8 cellular contexts compared by ENCODE assay signal in genomic region chr11:87352759-87353707, GRCh38.
DNase-seq lines count a peak whose midpoint lies in the region; ATAC-seq and TF ChIP-seq lines count a peak whose summit lies in the region.

No MANE protein-coding gene starts in this region.

- H3K9me3 ChIP-seq in DND-41 (ENCODE audit: insufficient read depth, low read length, severe bottlenecking) (no peaks in the 10 kb centered on the region), Panc1 (ENCODE audit: control insufficient read depth, insufficient read depth, low read depth, low read length) (no peaks in the 10 kb centered on the region)

- H3K27me3 ChIP-seq in DND-41 (ENCODE audit: insufficient read depth, low read length, poor library complexity) (peaks cover 10% of the 10 kb centered on the region), Panc1 (ENCODE audit: control insufficient read depth, insufficient read depth, low read length) (peaks cover 3% of the 10 kb centered on the region)

- H3K9me3 Mint-ChIP-seq in activated T-cell treated with anti-CD3 and anti-CD28 coated beads, Interleukin-2, amount 50 U/mL, for 72 hours, result no peaks in the 10 kb centered on the region

- no peak overlapping the region for H3K27ac Mint-ChIP-seq in activated T-cell treated with anti-CD3 and anti-CD28 coated beads, Interleukin-2, amount 50 U/mL, for 72 hours

- H3K4me3 Mint-ChIP-seq in activated T-cell treated with anti-CD3 and anti-CD28 coated beads, Interleukin-2, amount 50 U/mL, for 72 hours, result no peak overlapping the region

- H3K36me3 Mint-ChIP-seq in activated T-cell treated with anti-CD3 and anti-CD28 coated beads, Interleukin-2, amount 50 U/mL, for 72 hours (ENCODE audit: insufficient read depth in 2 of 2), result no peaks in the 10 kb centered on the region

- peak overlapping the region; percentile 47 for H3K4me2 ChIP-seq in DND-41 (ENCODE audit: insufficient read depth, low read length)

- ATAC-seq in DND-41 (ENCODE audit: insufficient read depth, low read depth) (peak; percentile 97), GM21528 (IDR thresholded peaks at IDR 0.05; ENCODE audit: low FRiP score, unreplicated experiment) (peak; percentile 97), Panc1 (peak; percentile 99)
- ATAC-seq in activated T-cell treated with anti-CD3 and anti-CD28 coated beads, Interleukin-2, amount 50 U/mL, for 72 hours (replicated peaks in 1 of 2), result peak; percentile 91 to 92

- POLR2A ChIA-PET in Panc1 (lab: Charles Lee), result no interaction called here

- peak; percentile 77 for DNase-seq in DND-41
- DNase-seq in HUDEP-2 (lab: John Stamatoyannopoulos, UW; ENCODE audit: unreplicated experiment in 76 of 76), result peak in 67 of 76 experiments; percentile 4 to 83 (median 55)
- DNase-seq in Panc1 (ENCODE audit: low read depth, low spot score), result peak; percentile 67
- peak; percentile 86 to 90 for DNase-seq in activated T-cell treated with anti-CD3 and anti-CD28 coated beads, Interleukin-2, amount 50 U/mL, for 72 hours
- DNase-seq in fibroblast of pulmonary artery (ENCODE audit: low read depth), result peak; percentile 79
- peak; percentile 10 for DNase-seq in non-pigmented ciliary epithelial cell (ENCODE audit: low read depth)
- peak; percentile 91 for DNase-seq in superior temporal gyrus (ENCODE audit: extremely low spot score)

- H3K27ac ChIP-seq in DND-41 (ENCODE audit: low read length) (no peak overlapping the region), Panc1 (ENCODE audit: low read length) (no peak overlapping the region)

- CTCF ChIA-PET in Panc1 (lab: Charles Lee), result interaction anchor here (0.6 to 2.1 kb wide), 3 partner anchors 68 to 525 kb away, joined by 3 to 9 read pairs (median 4); no protein-coding TSS in a partner anchor

- H2AFZ ChIP-seq in DND-41 (ENCODE audit: low read depth, low read length), result peak overlapping the region; percentile 47; the same call in 1 of the 2 replicates

- peaks cover 7% of the 10 kb centered on the region for H3K4me1 ChIP-seq in DND-41 (ENCODE audit: insufficient read depth, low read length)
- H3K4me1 ChIP-seq in Panc1 (ENCODE audit: control insufficient read depth, insufficient read depth, low read length), result no peaks in the 10 kb centered on the region

- no peaks in the 10 kb centered on the region for H3K79me2 ChIP-seq in DND-41 (ENCODE audit: insufficient read depth, low read length)

- in situ Hi-C loops in Panc1 (cut with HindIII; ENCODE audit: low pct_unique_long_range_greater_than_20kb, low sequenced_read_pairs), result no loop called here

- H3K4me1 Mint-ChIP-seq in activated T-cell treated with anti-CD3 and anti-CD28 coated beads, Interleukin-2, amount 50 U/mL, for 72 hours (ENCODE audit: low read depth), result peaks cover 12% of the 10 kb centered on the region

- H3K36me3 ChIP-seq in DND-41 (ENCODE audit: insufficient read depth, low read length) (no peaks in the 10 kb centered on the region), Panc1 (ENCODE audit: control insufficient read depth, insufficient read depth, low read length) (no peaks in the 10 kb centered on the region)

- H3K27me3 Mint-ChIP-seq in activated T-cell treated with anti-CD3 and anti-CD28 coated beads, Interleukin-2, amount 50 U/mL, for 72 hours (ENCODE audit: low read depth), result peaks cover 8% of the 10 kb centered on the region

- H3K4me3 ChIP-seq in DND-41 (ENCODE audit: low read depth in 1 of 2, low read length in 2 of 2), result no peak overlapping the region
- no peak overlapping the region for H3K4me3 ChIP-seq in Panc1 (ENCODE audit: low read depth in 2 of 2, low read length in 2 of 2)
- H3K4me3 ChIP-seq in fibroblast of pulmonary artery (replicated peaks; ENCODE audit: low read depth, low read length), result no peak overlapping the region

- TF ChIP-seq CTCF in DND-41 (IDR thresholded peaks at IDR 0.05; ENCODE audit: borderline replicate concordance, extremely low read depth, low read length, poor library complexity, severe bottlenecking) (peak; percentile 98), Panc1 (IDR thresholded peaks at IDR 0.05) (peak; percentile 100), fibroblast of pulmonary artery (IDR thresholded peaks at IDR 0.05; ENCODE audit: low read length, missing control alignments) (no peak)

- no peak overlapping the region for H3K9ac ChIP-seq in DND-41 (ENCODE audit: low read depth, low read length)

- intact Hi-C loops in Panc1 (cut with micrococcal nuclease; ENCODE audit: unreplicated experiment), result loop anchor here (1.0 to 5.0 kb wide), 2 partner anchors 68 to 1189 kb away; no protein-coding TSS in a partner anchor

- no TSS peak for BruUV-seq in Panc1 (replicated peaks; lab: Mats Ljungman, UMichigan)

- no peaks in the 10 kb centered on the region for H4K20me1 ChIP-seq in DND-41 (ENCODE audit: insufficient read depth, low read length)

Comparison
In these comparisons a context has a peak if more than half of its experiments do, and no peak if none do; other contexts are left out.
1. DNase-seq: peak in every context shown above with its lines; median percentile 91 in superior temporal gyrus; 88 in activated T-cell treated with anti-CD3 and anti-CD28 coated beads, Interleukin-2, amount 50 U/mL, for 72 hours; 79 in fibroblast of pulmonary artery; 77 in DND-41; 67 in Panc1; 55 in HUDEP-2; 10 in non-pigmented ciliary epithelial cell.